12 cellular contexts compared by ENCODE assay signal in genomic region chrX:118751950-118752783, GRCh38. TPM values are rescaled to one million over a fixed set of nuclear protein-coding genes. Genes with fewer than 3 reads are reported as not detected.
DNase-seq lines count a peak whose midpoint lies in the region; ATAC-seq and TF ChIP-seq lines count a peak whose summit lies in the region.
"Had no signal": no experiment of that assay in that cellular context is flagged by ENCODE, and none has a peak within 500 bp of the region (broad histone marks: within the 10 kb centered on the region; RNA-seq: fewer than 3 reads in every experiment).

No MANE protein-coding gene starts in this region.

- H3K36me3 Mint-ChIP-seq in activated naive CD8-positive, alpha-beta T cell treated with anti-CD3 and anti-CD28 coated beads for 36 hours, result no peaks in the 10 kb centered on the region
- no peaks in the 10 kb centered on the region for H3K36me3 Mint-ChIP-seq in activated naive CD8-positive, alpha-beta T cell treated with anti-CD3 and anti-CD28 coated beads, Interleukin-2, amount 50 U/mL, for 24 hours (ENCODE audit: low read depth)
- H3K36me3 Mint-ChIP-seq in stimulated activated memory B cell treated with anti-CD40 and anti-IgM and Interleukin-4, amounts not matched to agents 10 μg/mL and 1 μg/mL and 100 μg/mL, for 72 hours, result peaks cover 32% of the 10 kb centered on the region
- peaks cover 9% of the 10 kb centered on the region; the same call in 1 of the 2 replicates for H3K36me3 Mint-ChIP-seq in HFFc6 (ENCODE audit: low read depth)

- intact Hi-C loops in PC-9 (cut with micrococcal nuclease; ENCODE audit: unreplicated experiment), result no loop called here

- H3K27me3 Mint-ChIP-seq in activated naive CD8-positive, alpha-beta T cell treated with anti-CD3 and anti-CD28 coated beads for 36 hours, result peaks cover 4% of the 10 kb centered on the region
- no peaks in the 10 kb centered on the region for H3K27me3 Mint-ChIP-seq in activated naive CD8-positive, alpha-beta T cell treated with anti-CD3 and anti-CD28 coated beads, Interleukin-2, amount 50 U/mL, for 24 hours
- H3K27me3 Mint-ChIP-seq in stimulated activated memory B cell treated with anti-CD40 and anti-IgM and Interleukin-4, amounts not matched to agents 10 μg/mL and 1 μg/mL and 100 μg/mL, for 72 hours, result no peaks in the 10 kb centered on the region
- H3K27me3 Mint-ChIP-seq in HFFc6 (ENCODE audit: insufficient read depth), result no peaks in the 10 kb centered on the region

- no TSS peak for BruUV-seq in PC-9 (replicated peaks; lab: Mats Ljungman, UMichigan)

- peaks cover 4% of the 10 kb centered on the region for H3K4me1 Mint-ChIP-seq in activated naive CD8-positive, alpha-beta T cell treated with anti-CD3 and anti-CD28 coated beads for 36 hours
- H3K4me1 Mint-ChIP-seq in activated naive CD8-positive, alpha-beta T cell treated with anti-CD3 and anti-CD28 coated beads, Interleukin-2, amount 50 U/mL, for 24 hours, result no peaks in the 10 kb centered on the region
- H3K4me1 Mint-ChIP-seq in stimulated activated memory B cell treated with anti-CD40 and anti-IgM and Interleukin-4, amounts not matched to agents 10 μg/mL and 1 μg/mL and 100 μg/mL, for 72 hours, result peaks cover 30% of the 10 kb centered on the region
- H3K4me1 Mint-ChIP-seq in HFFc6 (ENCODE audit: low read depth), result peaks cover 26% of the 10 kb centered on the region

- no peak for DNase-seq in activated naive CD8-positive, alpha-beta T cell treated with anti-CD3 and anti-CD28 coated beads for 36 hours
- DNase-seq in activated naive CD8-positive, alpha-beta T cell treated with anti-CD3 and anti-CD28 coated beads, Interleukin-2, amount 50 U/mL, for 24 hours, result no peak
- DNase-seq in NAMALWA (ENCODE audit: low spot score), result peak; percentile 5
- no peak for DNase-seq in EL
- DNase-seq in PC-9, result no peak
- no peak for DNase-seq in HFFc6
- DNase-seq: activated CD4-positive, alpha-beta T cell treated with anti-CD3 and anti-CD28 coated beads for 48 hours; kidney; NCI-H69 had no signal

- no peaks in the 10 kb centered on the region for H3K79me2 ChIP-seq in PC-9 (ENCODE audit: low read depth)

- TF ChIP-seq CTCF in PC-9 (conservative IDR thresholded peaks at IDR 0.05) (no peak), HFFc6 (IDR thresholded peaks at IDR 0.05) (no peak)

- no peaks in the 10 kb centered on the region for H3K9me3 ChIP-seq in PC-9 (ENCODE audit: insufficient read depth, low read depth)

- POLR2A ChIA-PET in PC-9 (lab: Charles Lee; ENCODE audit: unreplicated experiment), result no interaction called here

- H3K9me2 ChIP-seq in PC-9 (ENCODE audit: insufficient read depth), result no peaks in the 10 kb centered on the region

- H3K27me3 ChIP-seq in PC-9 (ENCODE audit: insufficient read depth, low read depth), result no peaks in the 10 kb centered on the region

- no peaks in the 10 kb centered on the region for H3K4me1 ChIP-seq in PC-9 (replicated peaks; ENCODE audit: insufficient read depth)

- CTCF ChIA-PET in PC-9 (lab: Charles Lee), result interaction anchor here (0.6 kb wide), 1 partner anchor 25 kb away, joined by 3 read pairs; the partner anchor contains the start of gene IL13RA1

- H3K4me2 ChIP-seq in PC-9, result no peak overlapping the region

- no peak overlapping the region for H3K4me3 Mint-ChIP-seq in activated naive CD8-positive, alpha-beta T cell treated with anti-CD3 and anti-CD28 coated beads for 36 hours
- H3K4me3 Mint-ChIP-seq in activated naive CD8-positive, alpha-beta T cell treated with anti-CD3 and anti-CD28 coated beads, Interleukin-2, amount 50 U/mL, for 24 hours, result no peak overlapping the region
- H3K4me3 Mint-ChIP-seq in stimulated activated memory B cell treated with anti-CD40 and anti-IgM and Interleukin-4, amounts not matched to agents 10 μg/mL and 1 μg/mL and 100 μg/mL, for 72 hours, result peak overlapping the region; percentile 45
- H3K4me3 Mint-ChIP-seq in HFFc6, result no peak overlapping the region

- H3K4me3 ChIP-seq in PC-9, result no peak overlapping the region
- H3K4me3 ChIP-seq: skin epidermis had no signal

- no peak overlapping the region for H3K27ac ChIP-seq in PC-9

- H3K9me3 Mint-ChIP-seq in activated naive CD8-positive, alpha-beta T cell treated with anti-CD3 and anti-CD28 coated beads for 36 hours, result no peaks in the 10 kb centered on the region
- H3K9me3 Mint-ChIP-seq in activated naive CD8-positive, alpha-beta T cell treated with anti-CD3 and anti-CD28 coated beads, Interleukin-2, amount 50 U/mL, for 24 hours, result no peaks in the 10 kb centered on the region
- no peaks in the 10 kb centered on the region for H3K9me3 Mint-ChIP-seq in stimulated activated memory B cell treated with anti-CD40 and anti-IgM and Interleukin-4, amounts not matched to agents 10 μg/mL and 1 μg/mL and 100 μg/mL, for 72 hours
- H3K9me3 Mint-ChIP-seq in HFFc6, result no peaks in the 10 kb centered on the region

- peaks cover 11% of the 10 kb centered on the region for H3K36me3 ChIP-seq in PC-9 (ENCODE audit: low read depth)

- ATAC-seq in activated naive CD8-positive, alpha-beta T cell treated with anti-CD3 and anti-CD28 coated beads, Interleukin-2, amount 50 U/mL, for 24 hours, result no peak
- ATAC-seq in HG02885 (IDR thresholded peaks at IDR 0.05; ENCODE audit: poor library complexity, unreplicated experiment), result peak; percentile 86
- peak; percentile 90 for ATAC-seq in stimulated activated memory B cell treated with anti-CD40 and anti-IgM and Interleukin-4, amounts not matched to agents 10 μg/mL and 1 μg/mL and 100 μg/mL, for 72 hours

- H2AFZ ChIP-seq in PC-9, result no peak overlapping the region

- peak overlapping the region; percentile 25 for H3K27ac Mint-ChIP-seq in activated naive CD8-positive, alpha-beta T cell treated with anti-CD3 and anti-CD28 coated beads for 36 hours
- H3K27ac Mint-ChIP-seq in activated naive CD8-positive, alpha-beta T cell treated with anti-CD3 and anti-CD28 coated beads, Interleukin-2, amount 50 U/mL, for 24 hours, result no peak overlapping the region
- peak overlapping the region; percentile 91 for H3K27ac Mint-ChIP-seq in stimulated activated memory B cell treated with anti-CD40 and anti-IgM and Interleukin-4, amounts not matched to agents 10 μg/mL and 1 μg/mL and 100 μg/mL, for 72 hours
- no peak overlapping the region for H3K27ac Mint-ChIP-seq in HFFc6

- no peaks in the 10 kb centered on the region for H3F3A ChIP-seq in PC-9 (ENCODE audit: insufficient read depth, low read depth)

- H4K20me1 ChIP-seq in PC-9 (ENCODE audit: insufficient read depth), result no peaks in the 10 kb centered on the region; the same call in 1 of the 2 replicates

RNA-seq across cellular contexts. Expression of gene IL13RA1, which starts 24.8 kb away (rescaled TPM):
- under 1 TPM; 0.42 to 0.47 TPM for total RNA-seq in activated naive CD8-positive, alpha-beta T cell treated with anti-CD3 and anti-CD28 coated beads for 36 hours
- total RNA-seq in PC-9 (2021), result 85.3 and 106 TPM in 2 replicates
- 10 to 100 TPM; 55.2 to 76.7 (median 66.8) TPM for total RNA-seq in HFFc6 (2021; fragmentation: NEBNext Ultra II Directional; extraction: Animal tissue kit (Norgen Biotek cat#: 25700))

Comparison
In these comparisons a context has a peak if more than half of its experiments do, and no peak if none do; other contexts are left out.
1. H3K27ac Mint-ChIP-seq: peak in activated naive CD8-positive, alpha-beta T cell treated with anti-CD3 and anti-CD28 coated beads for 36 hours (single experiment) and stimulated activated memory B cell treated with anti-CD40 and anti-IgM and Interleukin-4, amounts not matched to agents 10 μg/mL and 1 μg/mL and 100 μg/mL, for 72 hours (single experiment); none in activated naive CD8-positive, alpha-beta T cell treated with anti-CD3 and anti-CD28 coated beads, Interleukin-2, amount 50 U/mL, for 24 hours (single experiment) and HFFc6 (single experiment).
2. RNA of gene IL13RA1, which starts 24.8 kb away (total RNA-seq): 85.3 to 106 TPM in PC-9 and 55.2 to 76.7 TPM in HFFc6; 0.42 to 0.47 TPM in activated naive CD8-positive, alpha-beta T cell treated with anti-CD3 and anti-CD28 coated beads for 36 hours; every median in the first group is over 10 times any median in the second.